ENCODE assay signal across 2 cellular contexts in the genomic region with DNA sequence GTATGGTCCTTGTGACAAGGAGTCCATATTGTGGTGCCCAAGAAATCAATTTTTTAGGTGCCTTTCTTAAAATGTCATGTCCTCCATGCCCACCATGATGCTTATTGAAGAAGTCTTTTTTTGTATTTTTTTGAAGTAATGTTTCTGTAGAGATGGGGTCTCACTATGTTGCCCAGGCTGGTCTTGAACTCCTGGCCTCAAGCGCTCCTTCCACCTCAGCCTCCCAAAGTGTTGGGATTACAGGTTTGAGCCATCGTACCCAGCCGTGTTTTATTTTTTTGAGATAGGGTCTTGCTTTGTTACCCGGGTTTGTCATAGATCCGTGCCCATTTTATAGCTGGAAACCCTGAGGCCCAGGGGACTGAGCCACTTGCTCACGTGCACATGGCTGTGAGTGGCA.
TF ChIP-seq lines count a peak whose summit lies in the region.

No MANE protein-coding gene starts in this region.

TF ChIP-seq in HEK293, 187 proteins besides CTCF, POLR2A, EP300 and RAD21 (continued from another document):
- TF ChIP-seq ZNF121 (tag by site-specific recombination; IDR thresholded peaks at IDR 0.05) (peak; percentile 86), ZNF416 (tag by site-specific recombination; IDR thresholded peaks at IDR 0.05) (no peak), ZNF510 (tag by site-specific recombination; IDR thresholded peaks at IDR 0.05; ENCODE audit: insufficient replicate concordance) (no peak), SCRT1 (tag by site-specific recombination; IDR thresholded peaks at IDR 0.05; ENCODE audit: borderline replicate concordance) (no peak), HOXA7 (CRISPR knock-in tag; IDR thresholded peaks at IDR 0.05; ENCODE audit: borderline replicate concordance) (no peak), KLF8 (tag by site-specific recombination; IDR thresholded peaks at IDR 0.05) (no peak)

TF ChIP-seq in H1, 55 proteins besides CTCF, POLR2A, EP300 and RAD21 (continued from another document):
- TF ChIP-seq NANOG (IDR thresholded peaks at IDR 0.05; ENCODE audit: insufficient read depth, low read depth, low read length, poor library complexity, severe bottlenecking), result no peak
